Comparison of ENCODE assay signal across 8 cellular contexts in the genomic region with DNA sequence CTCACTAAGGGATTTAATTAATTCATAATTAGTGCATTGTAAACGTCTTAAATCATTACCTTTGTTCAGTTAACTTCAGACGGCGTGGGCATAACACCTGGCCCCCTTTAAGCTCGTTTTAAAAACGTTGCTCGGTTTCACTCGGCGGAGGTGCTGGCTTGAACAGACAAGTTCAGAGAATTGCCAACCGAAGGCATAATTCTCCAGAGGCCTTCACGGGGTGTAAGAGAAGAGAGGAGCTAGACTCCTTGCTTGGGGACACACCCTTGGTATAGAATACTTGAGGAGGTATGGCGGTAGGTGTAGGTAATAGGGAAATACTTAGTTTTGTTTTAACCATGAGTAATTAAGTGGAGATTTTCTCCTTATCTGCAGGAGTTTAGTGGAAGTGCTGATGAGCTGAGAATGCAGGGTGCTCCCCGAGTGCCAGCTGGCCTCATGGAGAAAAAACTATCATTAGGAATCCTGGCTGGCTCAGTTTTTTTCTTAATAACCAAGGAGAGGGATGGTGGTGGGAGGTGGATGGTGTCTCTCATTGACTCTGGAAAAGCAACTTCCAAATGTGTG. TPM values are rescaled to one million over a fixed set of nuclear protein-coding genes. Genes with fewer than 3 reads are reported as not detected.
DNase-seq lines count a peak whose midpoint lies in the region; ATAC-seq, FAIRE-seq and TF ChIP-seq lines count a peak whose summit lies in the region.

No MANE protein-coding gene starts in this region.

- peak; percentile 2 for DNase-seq in Daoy (ENCODE audit: low read depth)
- peak; percentile 72 for DNase-seq in NCI-H69 (lab: John Stamatoyannopoulos, UW)
- DNase-seq in pancreas, result no peak
- DNase-seq in CD1c-positive myeloid dendritic cell (ENCODE audit: extremely low spot score), result no peak
- DNase-seq in stimulated activated CD4-positive, alpha-beta T cell treated with anti-CD3 and anti-CD28 coated beads, Interleukin-1b, Interleukin-23, amount 100 ng/mL, for 48 hours, result no peak

- H3K4me3 ChIP-seq in pancreas, result peak overlapping the region; percentile 67 to 97 (median 83)

- H3K36me3 ChIP-seq in pancreas, result no peaks in the 10 kb centered on the region

- intact Hi-C loops in pancreas (cut with DNase I), result no loop called here

- no peak for TF ChIP-seq CTCF in pancreas (IDR thresholded peaks at IDR 0.05)

- no peaks in the 10 kb centered on the region for H3K4me1 ChIP-seq in pancreas

- no peaks in the 10 kb centered on the region for H3K9me3 ChIP-seq in pancreas

- no peaks in the 10 kb centered on the region for H3K27me3 ChIP-seq in pancreas

- WGBS in pancreas, 2 donors, result 6% methylated on average over 12 of the region's 12 CpGs

- no peak for FAIRE-seq in pancreas (lab: Jason Lieb, UNC)

- no peak overlapping the region for H3K27ac ChIP-seq in pancreas

- ATAC-seq in esophagus mucosa (peak; percentile 57), pancreas (peak; percentile 29 to 39 (median 36)), HG02759 (IDR thresholded peaks at IDR 0.05; ENCODE audit: unreplicated experiment) (no peak), GM21717 (IDR thresholded peaks at IDR 0.05; ENCODE audit: unreplicated experiment) (no peak)

RNA-seq across cellular contexts. Expression of a gene that starts 0.9 kb away (rescaled TPM):
- 2.6 and 3.7 TPM in 2 replicates for total RNA-seq in Daoy (2014; rRNA removed; shearing (Covaris generic))
- total RNA-seq in esophagus mucosa (1.7 TPM), pancreas (1 to 10 TPM; 1.8 to 7.8 (median 2.9) TPM)
- polyA plus RNA-seq in pancreas, result 1 to 10 TPM; 2.5 to 5.0 TPM

RNA-seq across cellular contexts. Expression of a gene that starts 59.6 kb away (rescaled TPM):
- 2.3 and 5.9 TPM in 2 replicates for total RNA-seq in Daoy (2014; rRNA removed; shearing (Covaris generic))
- total RNA-seq in esophagus mucosa (0.08 TPM), pancreas (under 1 TPM; 0.05 to 0.49 (median 0.20) TPM)
- polyA plus RNA-seq in pancreas, result under 1 TPM; 0.11 to 0.54 TPM

Comparison
In these comparisons a context has a peak if more than half of its experiments do, and no peak if none do; other contexts are left out.
1. DNase-seq: peak in Daoy (single experiment) and NCI-H69 (single experiment); none in pancreas (0 of 6), CD1c-positive myeloid dendritic cell (single experiment) and stimulated activated CD4-positive, alpha-beta T cell treated with anti-CD3 and anti-CD28 coated beads, Interleukin-1b, Interleukin-23, amount 100 ng/mL, for 48 hours (single experiment).
2. ATAC-seq: peak in esophagus mucosa (single experiment) and pancreas (4 of 4); none in HG02759 (single experiment) and GM21717 (single experiment).